Comparison of ENCODE assay signal across 18 cellular contexts in genomic region chr9:132181796-132182521, GRCh38. TPM values are rescaled to one million over a fixed set of nuclear protein-coding genes. Genes with fewer than 3 reads are reported as not detected.
A peak's percentile ranks its signal among the peaks of the same experiment; 100 is the strongest.
DNase-seq lines count a peak whose midpoint lies in the region; ATAC-seq and TF ChIP-seq lines count a peak whose summit lies in the region.
"Had no signal": no experiment of that assay in that cellular context is flagged by ENCODE, and none has a peak within 500 bp of the region (broad histone marks: within the 10 kb centered on the region; RNA-seq: fewer than 3 reads in every experiment).

No MANE protein-coding gene starts in this region.

- ATAC-seq in omental fat pad (ENCODE audit: low FRiP score) (peak; percentile 35), GM18868 (IDR thresholded peaks at IDR 0.05; ENCODE audit: unreplicated experiment) (no peak)
- no peak for ATAC-seq in stimulated activated naive CD8-positive, alpha-beta T cell treated with anti-CD3 and anti-CD28 coated beads, Interleukin-15, Interleukin-2, amounts not matched to agents 100 U/mL and 50 U/mL, for 24 hours

- intact Hi-C loops in cardiac septum (cut with DNase I): loop anchor here (2.0 kb wide), 1 partner anchor 31 kb away; no protein-coding TSS in a partner anchor

- no peaks in the 10 kb centered on the region for H3K27me3 ChIP-seq in NT2/D1 (ENCODE audit: insufficient read depth, insufficient read length)

- DNase-seq in COLO829 (ENCODE audit: low spot score) (peak; percentile 19), NT2/D1 (ENCODE audit: low read depth, low spot score) (no peak), cardiac septum (ENCODE audit: low spot score) (peak; percentile 88), omental fat pad (ENCODE audit: low spot score) (no peak), T-helper 2 cell (no peak)
- DNase-seq in activated CD4-positive, CD25-positive, alpha-beta regulatory T cell (lab: John Stamatoyannopoulos, UW): no peak
- DNase-seq in stimulated activated naive CD8-positive, alpha-beta T cell treated with anti-CD3 and anti-CD28 coated beads, Interleukin-15, Interleukin-2, amounts not matched to agents 100 U/mL and 50 U/mL, for 24 hours: no peak
- DNase-seq: activated CD4-positive, alpha-beta T cell treated with anti-CD3 and anti-CD28 coated beads for 1 hour; activated T-cell treated with anti-CD3 and anti-CD28 coated beads, Interleukin-2, amount 50 U/mL, for 24 hours; GDM1; NCI-H187; stimulated activated CD4-positive, alpha-beta T cell treated with anti-CD3 and anti-CD28 coated beads, Interleukin-2, amount 100 ng/mL, for 48 hours; stimulated activated naive CD4-positive, alpha-beta T cell treated with Interleukin-2 at 50 U/mL for 16 hours; SW 1271 had no signal

- H3K36me3 ChIP-seq in NT2/D1 (ENCODE audit: insufficient read depth, insufficient read length, low read length): no peaks in the 10 kb centered on the region
- H3K36me3 ChIP-seq: ascending aorta had no signal

- no peaks in the 10 kb centered on the region for H3K9me3 ChIP-seq in NT2/D1 (ENCODE audit: insufficient read depth, low read length)
- H3K9me3 ChIP-seq: ascending aorta had no signal

- TF ChIP-seq CTCF in omental fat pad (IDR thresholded peaks at IDR 0.05): no peak

- H3K4me3 ChIP-seq in NT2/D1 (ENCODE audit: insufficient read length, low read depth): no peak overlapping the region
- H3K4me3 ChIP-seq: ascending aorta, lung had no signal

- H3K4me1 ChIP-seq in NT2/D1 (ENCODE audit: insufficient read depth, insufficient read length): peaks cover 23% of the 10 kb centered on the region
- H3K4me1 ChIP-seq: ascending aorta, parathyroid adenoma had no signal

- H3K9ac ChIP-seq in NT2/D1 (ENCODE audit: insufficient read length, low read depth): peak overlapping the region; percentile 29
- H3K9ac ChIP-seq: parathyroid adenoma had no signal

RNA-seq across cellular contexts. Expression of gene NTNG2, which starts 20.1 kb away (rescaled TPM):
- 7.7 TPM for total RNA-seq in cardiac septum
- 1 to 10 TPM; 1.8 to 4.2 (median 2.9) TPM for total RNA-seq in omental fat pad

Comparison
In these comparisons a context has a peak if more than half of its experiments do, and no peak if none do; other contexts are left out.
1. DNase-seq: peak in COLO829 (single experiment) and cardiac septum (single experiment); none in NT2/D1 (single experiment), omental fat pad (single experiment), activated CD4-positive, CD25-positive, alpha-beta regulatory T cell (0 of 4), stimulated activated naive CD8-positive, alpha-beta T cell treated with anti-CD3 and anti-CD28 coated beads, Interleukin-15, Interleukin-2, amounts not matched to agents 100 U/mL and 50 U/mL, for 24 hours (single experiment) and T-helper 2 cell (0 of 5).